Comparison of ENCODE assay signal across 1 cellular context in genomic region chr2:27582129-27582694, GRCh38.
TF ChIP-seq lines count a peak whose summit lies in the region.

No MANE protein-coding gene starts in this region.

TF ChIP-seq in endothelial cell of umbilical vein, 7 proteins besides CTCF, POLR2A, EP300 and RAD21 (continued from another document):
- no peak for TF ChIP-seq MAX (IDR thresholded peaks at IDR 0.05; ENCODE audit: insufficient read depth, insufficient read length)
- no peak for TF ChIP-seq FOS (IDR thresholded peaks at IDR 0.05; ENCODE audit: borderline replicate concordance, insufficient read depth, low read length)
- no peak for TF ChIP-seq JUN (IDR thresholded peaks at IDR 0.05; ENCODE audit: borderline replicate concordance, insufficient read depth, insufficient read length, low read depth)
- no peak for TF ChIP-seq GATA2 (IDR thresholded peaks at IDR 0.05; ENCODE audit: insufficient read depth, insufficient read length, low read depth, low read length)
- TF ChIP-seq EZH2 (IDR thresholded peaks at IDR 0.05; ENCODE audit: borderline replicate concordance, low read depth, low read length, severe bottlenecking): no peak
- no peak for TF ChIP-seq POLR2AphosphoS5 (IDR thresholded peaks at IDR 0.05; ENCODE audit: insufficient read depth, low read depth, low read length)
